ENCODE assay signal across 11 cellular contexts in genomic region chr1:15424146-15424667, GRCh38. TPM values are rescaled to one million over a fixed set of nuclear protein-coding genes. Genes with fewer than 3 reads are reported as not detected.
DNase-seq lines count a peak whose midpoint lies in the region; ATAC-seq, FAIRE-seq and TF ChIP-seq lines count a peak whose summit lies in the region.
"Had no signal": no experiment of that assay in that cellular context is flagged by ENCODE, and none has a peak within 500 bp of the region (broad histone marks: within the 10 kb centered on the region; RNA-seq: fewer than 3 reads in every experiment).

No MANE protein-coding gene starts in this region.

- H3K36me3 ChIP-seq in bronchial epithelial cell (ENCODE audit: control insufficient read depth, insufficient read depth, low read length) = peaks cover 19% of the 10 kb centered on the region

- no peak for ATAC-seq in GM19351 (IDR thresholded peaks at IDR 0.05; ENCODE audit: unreplicated experiment)
- ATAC-seq: activated CD8-positive, alpha-beta memory T cell treated with anti-CD3 and anti-CD28 coated beads, Interleukin-2, amount 10 ng/mL, durations not matched to agents 7 days and 5 days had no signal

- peaks cover 3% of the 10 kb centered on the region for H3K9me3 Mint-ChIP-seq in progenitor cell of endocrine pancreas (ENCODE audit: low read depth)

- FAIRE-seq in bronchial epithelial cell (lab: Jason Lieb, UNC) = no peak

- H3K36me3 Mint-ChIP-seq in progenitor cell of endocrine pancreas (ENCODE audit: insufficient read depth) = peaks cover 9% of the 10 kb centered on the region

- peak; percentile 43 for DNase-seq in NCI-H1694 treated with DMSO at 0.1 percent for 48 hours (lab: John Stamatoyannopoulos, UW)
- DNase-seq in NCI-H1694 (lab: John Stamatoyannopoulos, UW) = no peak
- peak; percentile 72 for DNase-seq in NCI-H2107 (lab: John Stamatoyannopoulos, UW)
- peak; percentile 65 for DNase-seq in bronchial epithelial cell (ENCODE audit: low read depth)
- DNase-seq in progenitor cell of endocrine pancreas (ENCODE audit: low spot score, unreplicated experiment) = no peak
- DNase-seq in hippocampal formation (lab: John Stamatoyannopoulos, UW) = no peak
- DNase-seq in retina = no peak
- DNase-seq: activated CD8-positive, alpha-beta memory T cell treated with anti-CD3 and anti-CD28 coated beads, Interleukin-2, amount 10 ng/mL, durations not matched to agents 7 days and 5 days had no signal

- H3K27me3 ChIP-seq in bronchial epithelial cell (ENCODE audit: control insufficient read depth, insufficient read depth, low read length) = no peaks in the 10 kb centered on the region

- H3K4me1 Mint-ChIP-seq in progenitor cell of endocrine pancreas (ENCODE audit: low read depth) = peaks cover 15% of the 10 kb centered on the region

- H3K27ac Mint-ChIP-seq in progenitor cell of endocrine pancreas = peak overlapping the region; percentile 94
- H3K27ac Mint-ChIP-seq: activated CD8-positive, alpha-beta memory T cell treated with anti-CD3 and anti-CD28 coated beads, Interleukin-2, amount 10 ng/mL, durations not matched to agents 7 days and 5 days had no signal

- H3K4me3 ChIP-seq in bronchial epithelial cell (ENCODE audit: low read depth, low read length) = no peak overlapping the region

- H3K4me3 Mint-ChIP-seq in progenitor cell of endocrine pancreas (ENCODE audit: low read depth) = peak overlapping the region; percentile 32
- H3K4me3 Mint-ChIP-seq: activated CD8-positive, alpha-beta memory T cell treated with anti-CD3 and anti-CD28 coated beads, Interleukin-2, amount 10 ng/mL, durations not matched to agents 7 days and 5 days had no signal

- H3K27me3 Mint-ChIP-seq in progenitor cell of endocrine pancreas = no peaks in the 10 kb centered on the region
- H3K27me3 Mint-ChIP-seq: activated CD8-positive, alpha-beta memory T cell treated with anti-CD3 and anti-CD28 coated beads, Interleukin-2, amount 10 ng/mL, durations not matched to agents 7 days and 5 days had no signal

- no peak for TF ChIP-seq CTCF in bronchial epithelial cell (IDR thresholded peaks at IDR 0.05; ENCODE audit: insufficient read depth, low read length, severe bottlenecking)
- TF ChIP-seq CTCF in progenitor cell of endocrine pancreas (IDR thresholded peaks at IDR 0.05; ENCODE audit: unreplicated experiment) = no peak

RNA-seq across cellular contexts. Expression of gene CTRC, which starts 14.0 kb away (rescaled TPM):
- not detected in 2 replicates for total RNA-seq in bronchial epithelial cell
- total RNA-seq in progenitor cell of endocrine pancreas = 0.57 and 0.87 TPM in 2 replicates
- total RNA-seq: A172 had no signal

RNA-seq across cellular contexts. Expression of gene EFHD2, which starts 14.5 kb away (rescaled TPM):
- total RNA-seq in bronchial epithelial cell = 41.5 and 42.6 TPM in 2 replicates
- 17.8 and 19.4 TPM in 2 replicates for total RNA-seq in progenitor cell of endocrine pancreas

RNA-seq across cellular contexts. Expression of gene CELA2A, which starts 32.3 kb away (rescaled TPM):
- total RNA-seq in bronchial epithelial cell (not detected in 2 replicates), progenitor cell of endocrine pancreas (not detected in 2 replicates)
- total RNA-seq: A172; activated CD8-positive, alpha-beta memory T cell treated with anti-CD3 and anti-CD28 coated beads, Interleukin-2, amount 10 ng/mL, durations not matched to agents 7 days and 5 days; RPMI7951 had no signal

RNA-seq across cellular contexts. Expression of gene CELA2B, which starts 51.7 kb away (rescaled TPM):
- total RNA-seq in bronchial epithelial cell = not detected in 2 replicates
- not detected in 2 replicates for total RNA-seq in progenitor cell of endocrine pancreas
- total RNA-seq: A172; activated CD8-positive, alpha-beta memory T cell treated with anti-CD3 and anti-CD28 coated beads, Interleukin-2, amount 10 ng/mL, durations not matched to agents 7 days and 5 days; RPMI7951 had no signal

Comparison
In these comparisons a context has a peak if more than half of its experiments do, and no peak if none do; other contexts are left out.
1. DNase-seq: peak in NCI-H1694 treated with DMSO at 0.1 percent for 48 hours (single experiment), NCI-H2107 (single experiment) and bronchial epithelial cell (single experiment); none in NCI-H1694 (single experiment), progenitor cell of endocrine pancreas (single experiment), hippocampal formation (0 of 2) and retina (single experiment).